In genomic region chr19:37114001-37114400, GRCh38 we compare ENCODE assay signal across 16 cellular contexts. TPM values are rescaled to one million over a fixed set of nuclear protein-coding genes. Genes with fewer than 3 reads are reported as not detected.
A peak's percentile ranks its signal among the peaks of the same experiment; 100 is the strongest.
DNase-seq lines count a peak whose midpoint lies in the region; ATAC-seq, FAIRE-seq and TF ChIP-seq lines count a peak whose summit lies in the region.
"Had no signal": no experiment of that assay in that cellular context is flagged by ENCODE, and none has a peak within 500 bp of the region (broad histone marks: within the 10 kb centered on the region; RNA-seq: fewer than 3 reads in every experiment).

No MANE protein-coding gene starts in this region.

- H3K27me3 ChIP-seq in BLaER1 treated with 17β-estradiol and CSF1 and Interleukin-3, amounts not matched to agents 10 nM and 100 nM: no peaks in the 10 kb centered on the region
- H3K27me3 ChIP-seq in WERI-Rb-1 (ENCODE audit: insufficient read depth, low read depth, severe bottlenecking) (no peaks in the 10 kb centered on the region), kidney epithelial cell (ENCODE audit: control insufficient read depth, insufficient read depth, low read length) (no peaks in the 10 kb centered on the region)
- H3K27me3 ChIP-seq: ascending aorta, gastrocnemius medialis had no signal

- H4K20me1 ChIP-seq in BLaER1 treated with 17β-estradiol and CSF1 and Interleukin-3, amounts not matched to agents 10 nM and 100 nM: no peaks in the 10 kb centered on the region

- CTCF ChIA-PET in HEK293 (lab: Yijun Ruan, JAX): no interaction called here

- H3K9me3 ChIP-seq in BLaER1 treated with 17β-estradiol and CSF1 and Interleukin-3, amounts not matched to agents 10 nM and 100 nM (replicated peaks in 1 of 11): peaks cover 89 to 99% (median 92%) of the 10 kb centered on the region in 11 experiments
- H3K9me3 ChIP-seq in HEK293 (ENCODE audit: control insufficient read depth, insufficient read depth, low read depth, low read length) (peaks cover 30% of the 10 kb centered on the region), WERI-Rb-1 (ENCODE audit: severe bottlenecking) (peaks cover 6% of the 10 kb centered on the region)

- H3K4me2 ChIP-seq in BLaER1 treated with 17β-estradiol and CSF1 and Interleukin-3, amounts not matched to agents 10 nM and 100 nM: no peak overlapping the region

- POLR2A ChIA-PET in HEK293 (lab: Yijun Ruan, JAX): no interaction called here

- peaks cover 74 to 86% (median 78%) of the 10 kb centered on the region in 11 experiments for H3K36me3 ChIP-seq in BLaER1 treated with 17β-estradiol and CSF1 and Interleukin-3, amounts not matched to agents 10 nM and 100 nM
- H3K36me3 ChIP-seq in HEK293 (ENCODE audit: control insufficient read depth in 2 of 2, insufficient read depth in 1 of 2, low read length in 2 of 2) (peaks cover 10 to 60% of the 10 kb centered on the region in 2 experiments), WERI-Rb-1 (no peaks in the 10 kb centered on the region), kidney epithelial cell (ENCODE audit: control insufficient read depth, insufficient read depth, low read length) (no peaks in the 10 kb centered on the region)

- DNase-seq in WERI-Rb-1: peak; percentile 7
- DNase-seq in kidney epithelial cell (ENCODE audit: low read depth): no peak
- no peak for DNase-seq in stimulated activated CD4-positive, alpha-beta T cell treated with anti-CD3 and anti-CD28 coated beads, Interleukin-12 subunit alpha, Interleukin-12 subunit beta, amount 100 ng/mL, for 4 hours
- no peak for DNase-seq in left cardiac atrium
- no peak for DNase-seq in GM19239 (ENCODE audit: insufficient read length, low spot score)
- no peak for DNase-seq in activated CD4-positive, CD25-positive, alpha-beta regulatory T cell treated with anti-CD3 and anti-CD28 coated beads, Interleukin-2, amount 50 U/mL, for 72 hours
- DNase-seq: effector CD4-positive, alpha-beta T cell; gastrocnemius medialis; kidney glomerular epithelial cell; NCI-H2171; stimulated activated CD4-positive, alpha-beta T cell treated with anti-CD3 and anti-CD28 coated beads, Interleukin-4, amount 100 ng/mL, for 4 hours; stimulated activated naive B cell treated with anti-CD40 and anti-IgM and Interleukin-4, amounts not matched to agents 10 μg/mL and 1 μg/mL and 100 μg/mL, for 72 hours had no signal

- intact Hi-C loops in left cardiac atrium (cut with DNase I): no loop called here

- FAIRE-seq in GM19239 (lab: Jason Lieb, UNC): no peak

- H3K4me3 ChIP-seq in BLaER1 treated with 17β-estradiol and CSF1 and Interleukin-3, amounts not matched to agents 10 nM and 100 nM: peak overlapping the region in 8 of 10 experiments; percentile 2 to 38 (median 20); a peak in 9 of 20 replicates
- H3K4me3 ChIP-seq in HEK293 (ENCODE audit: low read depth, low read length) (no peak overlapping the region), WERI-Rb-1 (ENCODE audit: low read depth, low read length) (no peak overlapping the region), kidney epithelial cell (ENCODE audit: low read depth, low read length) (no peak overlapping the region)

- no peak for TF ChIP-seq CTCF in HEK293 (tag by site-specific recombination; IDR thresholded peaks at IDR 0.05)
- TF ChIP-seq CTCF in WERI-Rb-1 (IDR thresholded peaks at IDR 0.05; ENCODE audit: low read depth, low read length): peak; percentile 46
- TF ChIP-seq CTCF in kidney epithelial cell (IDR thresholded peaks at IDR 0.05; ENCODE audit: insufficient read depth, low read length, poor library complexity, severe bottlenecking): peak; percentile 8

- no peaks in the 10 kb centered on the region for H3K4me1 ChIP-seq in BLaER1 treated with 17β-estradiol and CSF1 and Interleukin-3, amounts not matched to agents 10 nM and 100 nM
- H3K4me1 ChIP-seq in HEK293 (ENCODE audit: control insufficient read depth, insufficient read depth, low read length): no peaks in the 10 kb centered on the region
- H3K4me1 ChIP-seq: ascending aorta, gastrocnemius medialis had no signal

- ATAC-seq in left cardiac atrium: no peak
- ATAC-seq: activated T-helper 17 cell treated with anti-CD3 and anti-CD28 coated beads, Interleukin-2, amount 50 U/mL, for 72 hours; gastrocnemius medialis; stimulated activated naive B cell treated with anti-CD40 and anti-IgM and Interleukin-4, amounts not matched to agents 10 μg/mL and 1 μg/mL and 100 μg/mL, for 72 hours had no signal

- H3K27ac ChIP-seq in BLaER1 treated with 17β-estradiol and CSF1 and Interleukin-3, amounts not matched to agents 10 nM and 100 nM: no peak overlapping the region
- no peak overlapping the region for H3K27ac ChIP-seq in HEK293 (ENCODE audit: extremely low read depth, low read depth, low read length)
- H3K27ac ChIP-seq in WERI-Rb-1: no peak overlapping the region
- H3K27ac ChIP-seq: ascending aorta, gastrocnemius medialis had no signal

- H3K9ac ChIP-seq in BLaER1 treated with 17β-estradiol and CSF1 and Interleukin-3, amounts not matched to agents 10 nM and 100 nM: no peak overlapping the region

TF ChIP-seq in HEK293, 187 proteins besides CTCF, POLR2A, EP300 and RAD21:
- no peak for TF ChIP-seq ZNF214 (tag by site-specific recombination; IDR thresholded peaks at IDR 0.05; ENCODE audit: borderline replicate concordance)
- peak; percentile 33 for TF ChIP-seq ZNF654 (tag by site-specific recombination; IDR thresholded peaks at IDR 0.05; ENCODE audit: low read depth)

RNA-seq across cellular contexts. Expression of gene ZNF420, which starts 35.8 kb away (rescaled TPM):
- 5.8 and 9.1 TPM in 2 replicates for total RNA-seq in kidney epithelial cell
- 1 to 10 TPM; 7.5 to 8.5 TPM for total RNA-seq in left cardiac atrium

RNA-seq across cellular contexts. Expression of gene ZNF585A, which starts 58.5 kb away (rescaled TPM):
- total RNA-seq in kidney epithelial cell: 14.0 and 15.5 TPM in 2 replicates
- total RNA-seq in left cardiac atrium: 10 to 100 TPM in 1 of 2 donors, 1 to 10 TPM in 1; 6.6 to 11.6 TPM

Comparison
In these comparisons a context has a peak if more than half of its experiments do, and no peak if none do; other contexts are left out.
1. H3K4me3 ChIP-seq: peak in BLaER1 treated with 17β-estradiol and CSF1 and Interleukin-3, amounts not matched to agents 10 nM and 100 nM (8 of 10); none in HEK293 (single experiment), WERI-Rb-1 (single experiment) and kidney epithelial cell (single experiment).